Comparison of ENCODE assay signal across 11 cellular contexts in the genomic region with DNA sequence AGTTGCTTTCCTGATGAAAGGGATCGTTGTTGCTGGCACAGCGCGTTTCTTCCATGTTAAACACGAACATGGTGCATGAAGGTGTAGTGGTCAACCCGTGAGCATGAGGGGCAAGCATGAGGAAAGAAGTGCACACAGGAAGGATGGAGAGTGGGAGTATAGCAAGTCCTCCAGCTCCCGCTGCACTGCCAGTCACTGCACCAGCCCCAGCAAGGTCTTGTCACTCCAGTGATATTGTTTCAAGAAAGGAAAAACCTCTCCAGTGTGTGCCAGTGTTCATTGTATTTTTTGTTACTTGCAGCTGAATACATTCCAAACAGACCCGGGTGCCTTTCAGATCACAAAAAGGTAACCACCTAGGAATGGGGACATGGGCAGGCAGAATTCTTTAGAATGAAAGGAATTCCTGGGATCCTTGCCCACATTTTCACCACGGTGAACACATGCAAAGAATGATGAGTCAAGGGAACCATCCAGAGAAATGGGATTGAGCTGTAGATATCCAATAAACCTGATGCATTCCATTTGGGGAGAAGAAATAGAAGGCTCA.
A peak's percentile ranks its signal among the peaks of the same experiment; 100 is the strongest.
DNase-seq lines count a peak whose midpoint lies in the region; ATAC-seq and TF ChIP-seq lines count a peak whose summit lies in the region.
"Had no signal": no experiment of that assay in that cellular context is flagged by ENCODE, and none has a peak within 500 bp of the region (broad histone marks: within the 10 kb centered on the region; RNA-seq: fewer than 3 reads in every experiment).

No MANE protein-coding gene starts in this region.

- WGBS in IMR-90 (ENCODE audit: extremely low coverage in 2 of 2, insufficient read length in 1 of 2), 2 experiments, result 97% methylated on average over 5 of the region's 8 CpGs; no CpG with 5 or more reads in 1 of the 2 experiments
- 80 to 91% methylated on average over 8 of the region's 8 CpGs for WGBS in lung, 2 donors

- H3K4me3 ChIP-seq in IMR-90 (ENCODE audit: insufficient read depth, low read depth, low read length) (no peak overlapping the region), lung (no peak overlapping the region)
- H3K4me3 ChIP-seq: heart right ventricle had no signal

- H2BK120ac ChIP-seq in IMR-90 (ENCODE audit: low read depth, low read length), result peak overlapping the region; percentile 100

- peak overlapping the region; percentile 52 for H2AFZ ChIP-seq in IMR-90 (replicated peaks; ENCODE audit: low read length, poor library complexity)
- H2AFZ ChIP-seq: parathyroid adenoma had no signal

- dilution Hi-C loops in IMR-90 (cut with HindIII; ENCODE audit: low sequenced_read_pairs, unreplicated experiment), result no loop called here

- H3K27me3 ChIP-seq in IMR-90 (ENCODE audit: control insufficient read depth, insufficient read depth, low read length) (no peaks in the 10 kb centered on the region), lung (ENCODE audit: control insufficient read depth, insufficient read depth) (no peaks in the 10 kb centered on the region)
- H3K27me3 ChIP-seq: heart right ventricle had no signal

- H3K9me1 ChIP-seq in IMR-90 (ENCODE audit: insufficient read depth, low read length), result peaks cover 17% of the 10 kb centered on the region

- in situ Hi-C loops in IMR-90 (cut with MboI; ENCODE audit: low sequenced_read_pairs), result no loop called here

- ATAC-seq in IMR-90 (ENCODE audit: low read depth) (peak; percentile 63), lung (ENCODE audit: insufficient read depth, low FRiP score) (no peak), sciatic nerve (no peak)
- ATAC-seq: heart right ventricle had no signal

- no peaks in the 10 kb centered on the region for H3K9me3 Mint-ChIP-seq in activated T-cell treated with anti-CD3 and anti-CD28 coated beads, Interleukin-2, amount 50 U/mL, for 24 hours

- no peak overlapping the region for H3K4me3 Mint-ChIP-seq in activated T-cell treated with anti-CD3 and anti-CD28 coated beads, Interleukin-2, amount 50 U/mL, for 24 hours

- peak overlapping the region; percentile 93; the same call in 2 of the 3 replicates for H2BK15ac ChIP-seq in IMR-90 (ENCODE audit: low read depth, low read length)

- intact Hi-C loops in IMR-90 (cut with micrococcal nuclease), result loop anchor here (10.0 kb wide), 1 partner anchor 212 kb away; no protein-coding TSS in a partner anchor
- intact Hi-C loops in sciatic nerve (cut with DNase I), result no loop called here

- H4K91ac ChIP-seq in IMR-90 (ENCODE audit: insufficient read depth, low read depth, low read length), result peak overlapping the region; percentile 99

- H3K79me1 ChIP-seq in IMR-90 (ENCODE audit: low read depth in 1 of 2, low read length in 2 of 2), result peaks cover 11 to 39% of the 10 kb centered on the region in 2 experiments; a peak in 3 of 4 replicates

- H3K36me3 ChIP-seq in IMR-90 (ENCODE audit: control insufficient read depth, insufficient read depth, low read length) (no peaks in the 10 kb centered on the region), lung (ENCODE audit: control insufficient read depth in 2 of 2, insufficient read depth in 2 of 2, low read length in 2 of 2) (no peaks in the 10 kb centered on the region)
- H3K36me3 ChIP-seq: heart right ventricle had no signal

- H2BK5ac ChIP-seq in IMR-90 (ENCODE audit: low read depth, low read length, poor library complexity, severe bottlenecking), result peak overlapping the region; percentile 99

- no peak for TF ChIP-seq RAD21 in IMR-90 (IDR thresholded peaks at IDR 0.05; ENCODE audit: low read length)

- no peak for TF ChIP-seq POLR2A in IMR-90 (IDR thresholded peaks at IDR 0.05; ENCODE audit: low read depth, low read length)

- peak overlapping the region; percentile 47 for H2AK9ac ChIP-seq in IMR-90 (replicated peaks; ENCODE audit: low read depth, low read length, poor library complexity)

- H3K9me3 ChIP-seq in IMR-90 (ENCODE audit: control insufficient read depth, insufficient read depth, low read length) (no peaks in the 10 kb centered on the region), lung (ENCODE audit: control insufficient read depth in 2 of 2, insufficient read depth in 1 of 2, low read length in 1 of 2) (no peaks in the 10 kb centered on the region)
- H3K9me3 ChIP-seq: heart right ventricle had no signal

- no peaks in the 10 kb centered on the region for H3K36me3 Mint-ChIP-seq in activated T-cell treated with anti-CD3 and anti-CD28 coated beads, Interleukin-2, amount 50 U/mL, for 24 hours (ENCODE audit: low read depth)

- no peak overlapping the region for H3K27ac Mint-ChIP-seq in activated T-cell treated with anti-CD3 and anti-CD28 coated beads, Interleukin-2, amount 50 U/mL, for 24 hours

- no peaks in the 10 kb centered on the region for H4K20me1 ChIP-seq in IMR-90 (ENCODE audit: insufficient read depth, low read length)

- CTCF ChIA-PET in IMR-90 (lab: Yijun Ruan, JAX), result no interaction called here

- H3K23ac ChIP-seq in IMR-90 (ENCODE audit: low read depth, low read length), result peak overlapping the region; percentile 97

- H2AK5ac ChIP-seq in IMR-90 (ENCODE audit: low read depth, low read length), result peak overlapping the region; percentile 96

- peak overlapping the region; percentile 96 for H3K14ac ChIP-seq in IMR-90 (replicated peaks; ENCODE audit: low read depth, low read length)

- peak; percentile 70 for DNase-seq in AG08396 (ENCODE audit: low spot score)
- DNase-seq in IMR-90, result peak; percentile 86
- DNase-seq in cerebellar cortex (ENCODE audit: low spot score), result peak; percentile 39
- DNase-seq in lung (ENCODE audit: low spot score), result peak; percentile 30
- DNase-seq in activated T-cell treated with anti-CD3 and anti-CD28 coated beads, Interleukin-2, amount 50 U/mL, for 24 hours, result no peak
- DNase-seq in NCI-H187 (lab: John Stamatoyannopoulos, UW), result no peak
- no peak for DNase-seq in sciatic nerve (ENCODE audit: low spot score)
- no peak for DNase-seq in hippocampal formation (lab: John Stamatoyannopoulos, UW)
- DNase-seq: activated naive CD4-positive, alpha-beta T cell treated with anti-CD3 and anti-CD28 coated beads, Interleukin-2, amount 50 U/mL, for 16 hours had no signal

- peak overlapping the region; percentile 72 for H3K56ac ChIP-seq in IMR-90 (ENCODE audit: extremely low read depth, insufficient read depth, low read length)

- H3K4ac ChIP-seq in IMR-90 (ENCODE audit: low read depth, low read length), result peak overlapping the region; percentile 100

- H3K9ac ChIP-seq in IMR-90 (ENCODE audit: low read depth, low read length), result no peak overlapping the region
- H3K9ac ChIP-seq: parathyroid adenoma had no signal

- H3K4me1 Mint-ChIP-seq in activated T-cell treated with anti-CD3 and anti-CD28 coated beads, Interleukin-2, amount 50 U/mL, for 24 hours (ENCODE audit: low read depth), result peaks cover 9% of the 10 kb centered on the region

- H4K8ac ChIP-seq in IMR-90 (ENCODE audit: low read depth in 2 of 2, low read length in 2 of 2), result peak overlapping the region; percentile 80 to 85

- BruUV-seq in IMR-90 (replicated peaks; lab: Mats Ljungman, UMichigan), result no TSS peak

- H3K27me3 Mint-ChIP-seq in activated T-cell treated with anti-CD3 and anti-CD28 coated beads, Interleukin-2, amount 50 U/mL, for 24 hours, result no peaks in the 10 kb centered on the region

- H3K4me1 ChIP-seq in IMR-90 (ENCODE audit: control insufficient read depth, insufficient read depth, low read length) (peaks cover 28% of the 10 kb centered on the region), lung (ENCODE audit: control insufficient read depth in 2 of 2, insufficient read depth in 2 of 2, low read length in 2 of 2) (peaks cover 7 to 10% of the 10 kb centered on the region in 2 donors)

- peak overlapping the region; percentile 47; the same call in 1 of the 2 replicates for H3K4me2 ChIP-seq in IMR-90 (ENCODE audit: low read depth, low read length)

- H2BK20ac ChIP-seq in IMR-90 (ENCODE audit: low read depth, low read length), result peak overlapping the region; percentile 100

- no peak for TF ChIP-seq CTCF in IMR-90 (conservative IDR thresholded peaks at IDR 0.05; ENCODE audit: low read depth, low read length)
- no peak for TF ChIP-seq CTCF in lung (IDR thresholded peaks at IDR 0.05; ENCODE audit: control extremely low read depth, extremely low read depth)

- H3K27ac ChIP-seq in IMR-90 (ENCODE audit: insufficient read depth, low read length) (peak overlapping the region; percentile 92), lung (ENCODE audit: low read depth in 1 of 2, low read length in 1 of 2) (peak overlapping the region in 1 of 2 donors; percentile 17)

- POLR2A ChIA-PET in IMR-90 (lab: Charles Lee; ENCODE audit: unreplicated experiment), result interaction anchor here (1.2 kb wide), 1 partner anchor 9 kb away, joined by 4 read pairs; no protein-coding TSS in a partner anchor

- peak overlapping the region; percentile 99 for H3K18ac ChIP-seq in IMR-90 (ENCODE audit: low read depth, low read length)

- H4K5ac ChIP-seq in IMR-90 (ENCODE audit: low read depth, low read length), result peak overlapping the region; percentile 96

TF ChIP-seq in IMR-90, 13 proteins besides CTCF, POLR2A, EP300 and RAD21:
- TF ChIP-seq NFE2L2 (IDR thresholded peaks at IDR 0.05; ENCODE audit: low read depth, low read length) (no peak), MAFK (IDR thresholded peaks at IDR 0.05; ENCODE audit: low read depth, low read length) (peak; percentile 20; the same call in 1 of the 2 replicates), MXI1 (IDR thresholded peaks at IDR 0.05; ENCODE audit: borderline replicate concordance, low read depth, low read length) (no peak)

Comparison
In these comparisons a context has a peak if more than half of its experiments do, and no peak if none do; other contexts are left out.
1. DNase-seq: peak in AG08396 (single experiment), IMR-90 (single experiment), cerebellar cortex (single experiment) and lung (single experiment); none in activated T-cell treated with anti-CD3 and anti-CD28 coated beads, Interleukin-2, amount 50 U/mL, for 24 hours (single experiment), NCI-H187 (0 of 2), sciatic nerve (single experiment) and hippocampal formation (0 of 2).